Comparison of ENCODE assay signal across 23 cellular contexts in genomic region chr12:17954788-17955187, GRCh38.
A peak's percentile ranks its signal among the peaks of the same experiment; 100 is the strongest.
DNase-seq lines count a peak whose midpoint lies in the region; ATAC-seq and TF ChIP-seq lines count a peak whose summit lies in the region.
"Had no signal": no experiment of that assay in that cellular context is flagged by ENCODE, and none has a peak within 500 bp of the region (broad histone marks: within the 10 kb centered on the region; RNA-seq: fewer than 3 reads in every experiment).

No MANE protein-coding gene starts in this region.

- H3K4me1 ChIP-seq in PC-3 (ENCODE audit: insufficient read depth, low read length): no peaks in the 10 kb centered on the region
- H3K4me1 ChIP-seq in CD8-positive, alpha-beta T cell (ENCODE audit: insufficient read depth, low read length): no peaks in the 10 kb centered on the region
- H3K4me1 ChIP-seq: heart right ventricle, transverse colon had no signal

- H3K27me3 Mint-ChIP-seq in CD8-positive, alpha-beta T cell (ENCODE audit: low read depth): no peaks in the 10 kb centered on the region
- H3K27me3 Mint-ChIP-seq: activated CD4-positive, alpha-beta T cell treated with anti-CD3 and anti-CD28 coated beads, Interleukin-2, amount 10 ng/mL, durations not matched to agents 24 days and 14 days; CD4-positive, alpha-beta T cell; stimulated activated naive CD8-positive, alpha-beta T cell treated with anti-CD3 and anti-CD28 coated beads, Interleukin-15, amount 100 ng/mL, for 72 hours had no signal

- BruUV-seq in PC-3 (replicated peaks; lab: Mats Ljungman, UMichigan): no TSS peak

- H3K9ac ChIP-seq in PC-3 (ENCODE audit: low read length): no peak overlapping the region

- no peak overlapping the region for H3K27ac Mint-ChIP-seq in CD8-positive, alpha-beta T cell
- H3K27ac Mint-ChIP-seq: activated CD4-positive, alpha-beta T cell treated with anti-CD3 and anti-CD28 coated beads, Interleukin-2, amount 10 ng/mL, durations not matched to agents 24 days and 14 days; CD4-positive, alpha-beta T cell; immature natural killer cell; stimulated activated naive CD8-positive, alpha-beta T cell treated with anti-CD3 and anti-CD28 coated beads, Interleukin-15, amount 100 ng/mL, for 72 hours had no signal

- H3K36me3 ChIP-seq in H7 (replicated peaks; ENCODE audit: control insufficient read depth, insufficient read depth, low read length): no peaks in the 10 kb centered on the region
- no peaks in the 10 kb centered on the region for H3K36me3 ChIP-seq in PC-3 (ENCODE audit: low read depth, low read length)
- no peaks in the 10 kb centered on the region for H3K36me3 ChIP-seq in CD8-positive, alpha-beta T cell (ENCODE audit: insufficient read depth, low read length)
- H3K36me3 ChIP-seq: heart right ventricle, transverse colon had no signal

- CTCF ChIA-PET in PC-3 (lab: Charles Lee): no interaction called here
- CTCF ChIA-PET in CD8-positive, alpha-beta T cell (lab: Charles Lee): no interaction called here

- H3K4me3 ChIP-seq in AG09309 (ENCODE audit: control insufficient read depth, low read depth, low read length) (no peak overlapping the region), H7 (ENCODE audit: insufficient read depth, low read depth, low read length) (no peak overlapping the region), PC-3 (ENCODE audit: low read length) (no peak overlapping the region)
- no peak overlapping the region for H3K4me3 ChIP-seq in CD8-positive, alpha-beta T cell (ENCODE audit: low read depth, low read length)
- H3K4me3 ChIP-seq: heart right ventricle, transverse colon had no signal

- no peak overlapping the region for H3K4me3 Mint-ChIP-seq in CD8-positive, alpha-beta T cell
- H3K4me3 Mint-ChIP-seq: activated CD4-positive, alpha-beta T cell treated with anti-CD3 and anti-CD28 coated beads, Interleukin-2, amount 10 ng/mL, durations not matched to agents 24 days and 14 days; CD4-positive, alpha-beta T cell; immature natural killer cell; stimulated activated naive CD8-positive, alpha-beta T cell treated with anti-CD3 and anti-CD28 coated beads, Interleukin-15, amount 100 ng/mL, for 72 hours had no signal

- H2AFZ ChIP-seq in PC-3 (ENCODE audit: low read length): 0 out of 2 replicates have a peak overlapping the region, but pooled peaks have one; percentile 42

- H4K20me1 ChIP-seq in PC-3 (ENCODE audit: low read length): no peaks in the 10 kb centered on the region

- H3K9me3 ChIP-seq in PC-3 (ENCODE audit: low read length): no peaks in the 10 kb centered on the region
- H3K9me3 ChIP-seq in CD8-positive, alpha-beta T cell (ENCODE audit: low read length): no peaks in the 10 kb centered on the region
- H3K9me3 ChIP-seq: heart right ventricle, transverse colon had no signal

- H3K27ac ChIP-seq in PC-3 (ENCODE audit: low read length): no peak overlapping the region
- H3K27ac ChIP-seq in CD8-positive, alpha-beta T cell (ENCODE audit: low read depth, low read length): no peak overlapping the region
- H3K27ac ChIP-seq: heart right ventricle, transverse colon had no signal

- DNase-seq in AG09309 (ENCODE audit: low read depth) (peak; percentile 0), H7 (peak; percentile 5), PC-3 (peak; percentile 35), dermis blood vessel endothelial cell (peak; percentile 12), COR-L47 (lab: John Stamatoyannopoulos, UW) (no peak)
- DNase-seq in CD8-positive, alpha-beta T cell: no peak
- DNase-seq: activated CD4-positive, alpha-beta T cell treated with anti-CD3 and anti-CD28 coated beads, Interleukin-2, amount 10 ng/mL, durations not matched to agents 24 days and 14 days; activated effector memory CD4-positive, alpha-beta T cell treated with anti-CD3 and anti-CD28 coated beads, Interleukin-2, amount 50 U/mL, for 16 hours; CD4-positive, alpha-beta T cell; cortex of kidney; DMS79 treated with DMSO at 0.1 percent for 48 hours; HCEC 1CT; heart right ventricle; immature natural killer cell; left ventricle myocardium superior; NCI-H1417 treated with DMSO at 0.1 percent for 48 hours; NCI-H2171; small intestine; stimulated activated CD4-positive, alpha-beta T cell treated with anti-CD3 and anti-CD28 coated beads, Interleukin-4, amount 100 ng/mL, for 1 hour; stimulated activated naive CD8-positive, alpha-beta T cell treated with anti-CD3 and anti-CD28 coated beads, Interleukin-15, amount 100 ng/mL, for 72 hours; transverse colon had no signal

- intact Hi-C loops in PC-3 (cut with micrococcal nuclease): no loop called here
- intact Hi-C loops in CD8-positive, alpha-beta T cell (cut with DNase I, micrococcal nuclease): no loop called here

- POLR2A ChIA-PET in PC-3 (lab: Charles Lee; ENCODE audit: unreplicated experiment): interaction anchor here (0.6 to 0.7 kb wide), 2 partner anchors 180 to 366 kb away, joined by 3 to 4 read pairs; no protein-coding TSS in a partner anchor
- POLR2A ChIA-PET in CD8-positive, alpha-beta T cell (lab: Charles Lee): no interaction called here

- peak; percentile 63 for ATAC-seq in PC-3
- ATAC-seq in CD8-positive, alpha-beta T cell: no peak
- no peak for ATAC-seq in HG02763 (IDR thresholded peaks at IDR 0.05; ENCODE audit: unreplicated experiment)
- no peak for ATAC-seq in HG03520 (IDR thresholded peaks at IDR 0.05; ENCODE audit: unreplicated experiment)
- ATAC-seq: heart right ventricle; left ventricle myocardium superior; stimulated activated naive CD8-positive, alpha-beta T cell treated with anti-CD3 and anti-CD28 coated beads, Interleukin-15, amount 100 ng/mL, for 72 hours had no signal

- H3K36me3 Mint-ChIP-seq in CD8-positive, alpha-beta T cell: no peaks in the 10 kb centered on the region
- H3K36me3 Mint-ChIP-seq: immature natural killer cell had no signal

- no peak overlapping the region for H3K4me2 ChIP-seq in PC-3 (ENCODE audit: low read length)

- TF ChIP-seq CTCF in AG09309 (IDR thresholded peaks at IDR 0.05; ENCODE audit: control insufficient read depth, insufficient read depth, low read depth, low read length, missing control alignments): peak; percentile 14
- peak; percentile 46 for TF ChIP-seq CTCF in PC-3 (conservative IDR thresholded peaks at IDR 0.05; ENCODE audit: low read depth, low read length)
- TF ChIP-seq CTCF in CD8-positive, alpha-beta T cell (IDR thresholded peaks at IDR 0.05): no peak

- peaks cover 20% of the 10 kb centered on the region for H3K9me3 Mint-ChIP-seq in CD8-positive, alpha-beta T cell

- no peaks in the 10 kb centered on the region for H3K27me3 ChIP-seq in H7 (ENCODE audit: control insufficient read depth, insufficient read depth, low read length)
- no peaks in the 10 kb centered on the region for H3K27me3 ChIP-seq in PC-3 (ENCODE audit: low read length)
- no peaks in the 10 kb centered on the region for H3K27me3 ChIP-seq in CD8-positive, alpha-beta T cell (ENCODE audit: insufficient read depth, low read length)
- H3K27me3 ChIP-seq: heart right ventricle, transverse colon had no signal

- no peaks in the 10 kb centered on the region for H3K9me2 ChIP-seq in PC-3 (replicated peaks; ENCODE audit: low read length)

- no peaks in the 10 kb centered on the region for H3K79me2 ChIP-seq in PC-3 (ENCODE audit: low read length)

- no peaks in the 10 kb centered on the region for H3K4me1 Mint-ChIP-seq in CD8-positive, alpha-beta T cell (ENCODE audit: low read depth)
- H3K4me1 Mint-ChIP-seq: activated CD4-positive, alpha-beta T cell treated with anti-CD3 and anti-CD28 coated beads, Interleukin-2, amount 10 ng/mL, durations not matched to agents 24 days and 14 days; immature natural killer cell; stimulated activated naive CD8-positive, alpha-beta T cell treated with anti-CD3 and anti-CD28 coated beads, Interleukin-15, amount 100 ng/mL, for 72 hours had no signal

- no peaks in the 10 kb centered on the region for H3F3A ChIP-seq in PC-3 (ENCODE audit: low read length, unreplicated experiment)

Comparison
In these comparisons a context has a peak if more than half of its experiments do, and no peak if none do; other contexts are left out.
1. DNase-seq: peak in AG09309 (single experiment), H7 (single experiment), PC-3 (single experiment) and dermis blood vessel endothelial cell (single experiment); none in CD8-positive, alpha-beta T cell (0 of 7) and COR-L47 (single experiment).